Comparison of ENCODE assay signal across 1 cellular context in the genomic region with DNA sequence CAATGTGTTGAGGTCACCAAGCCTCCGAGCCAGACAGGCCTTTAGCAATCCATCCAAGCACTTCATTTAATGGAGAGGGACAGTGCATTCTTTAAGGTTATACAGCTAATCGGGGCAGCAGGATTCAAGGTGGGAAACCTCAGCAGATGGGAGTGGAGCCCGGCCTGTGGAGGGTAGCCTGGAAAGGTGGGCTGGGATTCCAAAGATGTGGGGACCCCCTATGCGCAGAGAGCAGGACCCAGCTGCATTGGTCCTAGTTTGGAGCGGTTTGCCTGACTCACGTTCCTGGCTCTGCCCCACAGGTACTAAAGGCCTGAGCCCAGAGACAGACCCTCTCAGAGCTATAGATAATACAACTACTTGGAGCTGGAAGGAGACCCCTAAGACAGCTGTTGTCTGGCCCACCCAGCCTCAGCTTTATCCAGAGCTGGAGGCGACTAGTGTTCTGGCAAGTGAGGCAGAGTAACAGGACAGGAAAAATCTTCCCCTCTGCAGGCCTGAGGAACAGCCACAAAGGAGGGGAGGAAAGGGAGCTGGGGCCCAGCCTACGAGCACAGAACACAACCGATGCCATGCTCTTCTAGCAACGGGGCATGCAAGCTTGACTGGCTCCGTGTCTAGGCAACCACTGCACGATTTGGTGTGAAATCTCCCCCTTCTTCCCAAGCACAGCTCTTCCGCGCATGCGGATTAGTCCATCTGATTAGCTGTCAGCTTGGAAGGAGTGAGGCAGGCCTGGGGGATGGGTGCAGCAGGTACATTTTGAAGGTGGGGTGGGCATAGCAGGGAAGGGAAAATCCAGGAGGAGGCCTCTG.
A peak's percentile ranks its signal among the peaks of the same experiment; 100 is the strongest.
TF ChIP-seq lines count a peak whose summit lies in the region.

No MANE protein-coding gene starts in this region.

TF ChIP-seq in HepG2, 621 proteins besides CTCF, POLR2A, EP300 and RAD21 (continued from another document and continues in another):
- TF ChIP-seq, protein P1, sequence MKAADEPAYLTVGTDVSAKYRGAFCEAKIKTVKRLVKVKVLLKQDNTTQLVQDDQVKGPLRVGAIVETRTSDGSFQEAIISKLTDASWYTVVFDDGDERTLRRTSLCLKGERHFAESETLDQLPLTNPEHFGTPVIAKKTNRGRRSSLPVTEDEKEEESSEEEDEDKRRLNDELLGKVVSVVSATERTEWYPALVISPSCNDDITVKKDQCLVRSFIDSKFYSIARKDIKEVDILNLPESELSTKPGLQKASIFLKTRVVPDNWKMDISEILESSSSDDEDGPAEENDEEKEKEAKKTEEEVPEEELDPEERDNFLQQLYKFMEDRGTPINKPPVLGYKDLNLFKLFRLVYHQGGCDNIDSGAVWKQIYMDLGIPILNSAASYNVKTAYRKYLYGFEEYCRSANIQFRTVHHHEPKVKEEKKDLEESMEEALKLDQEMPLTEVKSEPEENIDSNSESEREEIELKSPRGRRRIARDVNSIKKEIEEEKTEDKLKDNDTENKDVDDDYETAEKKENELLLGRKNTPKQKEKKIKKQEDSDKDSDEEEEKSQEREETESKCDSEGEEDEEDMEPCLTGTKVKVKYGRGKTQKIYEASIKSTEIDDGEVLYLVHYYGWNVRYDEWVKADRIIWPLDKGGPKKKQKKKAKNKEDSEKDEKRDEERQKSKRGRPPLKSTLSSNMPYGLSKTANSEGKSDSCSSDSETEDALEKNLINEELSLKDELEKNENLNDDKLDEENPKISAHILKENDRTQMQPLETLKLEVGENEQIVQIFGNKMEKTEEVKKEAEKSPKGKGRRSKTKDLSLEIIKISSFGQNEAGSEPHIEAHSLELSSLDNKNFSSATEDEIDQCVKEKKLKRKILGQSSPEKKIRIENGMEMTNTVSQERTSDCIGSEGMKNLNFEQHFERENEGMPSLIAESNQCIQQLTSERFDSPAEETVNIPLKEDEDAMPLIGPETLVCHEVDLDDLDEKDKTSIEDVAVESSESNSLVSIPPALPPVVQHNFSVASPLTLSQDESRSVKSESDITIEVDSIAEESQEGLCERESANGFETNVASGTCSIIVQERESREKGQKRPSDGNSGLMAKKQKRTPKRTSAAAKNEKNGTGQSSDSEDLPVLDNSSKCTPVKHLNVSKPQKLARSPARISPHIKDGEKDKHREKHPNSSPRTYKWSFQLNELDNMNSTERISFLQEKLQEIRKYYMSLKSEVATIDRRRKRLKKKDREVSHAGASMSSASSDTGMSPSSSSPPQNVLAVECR (CRISPR knock-in tag; IDR thresholded peaks at IDR 0.05; ENCODE audit: borderline replicate concordance) = no peak
- TF ChIP-seq GZF1 (CRISPR knock-in tag; IDR thresholded peaks at IDR 0.05) (no peak), DPF2 (CRISPR knock-in tag; IDR thresholded peaks at IDR 0.05; ENCODE audit: borderline replicate concordance, low read depth) (no peak), ZNF570 (CRISPR knock-in tag; IDR thresholded peaks at IDR 0.05; ENCODE audit: borderline replicate concordance) (no peak), PRPF4 (IDR thresholded peaks at IDR 0.05; ENCODE audit: low read depth, low read length, poor library complexity, severe bottlenecking) (no peak), CREB1 (IDR thresholded peaks at IDR 0.05) (no peak), CREB1 (CRISPR knock-in tag; IDR thresholded peaks at IDR 0.05) (no peak), RFX3 (CRISPR knock-in tag; IDR thresholded peaks at IDR 0.05) (no peak), KAT7 (CRISPR knock-in tag; IDR thresholded peaks at IDR 0.05; ENCODE audit: borderline replicate concordance) (no peak), ZZZ3 (CRISPR knock-in tag; IDR thresholded peaks at IDR 0.05; ENCODE audit: borderline replicate concordance) (no peak), ZNF562 (CRISPR knock-in tag; IDR thresholded peaks at IDR 0.05; ENCODE audit: borderline replicate concordance) (no peak), MEF2D (CRISPR knock-in tag; IDR thresholded peaks at IDR 0.05) (no peak), ZNF605 (CRISPR knock-in tag; IDR thresholded peaks at IDR 0.05) (no peak), NFE2 (CRISPR knock-in tag; IDR thresholded peaks at IDR 0.05) (no peak), ZNF576 (CRISPR knock-in tag; IDR thresholded peaks at IDR 0.05) (no peak), ZNF788 (CRISPR knock-in tag; IDR thresholded peaks at IDR 0.05; ENCODE audit: borderline replicate concordance) (no peak; the same call in 1 of the 2 replicates), ZNF337 (CRISPR knock-in tag; IDR thresholded peaks at IDR 0.05; ENCODE audit: borderline replicate concordance, low read depth) (no peak), PAX8 (CRISPR knock-in tag; IDR thresholded peaks at IDR 0.05; ENCODE audit: borderline replicate concordance) (no peak), FOXO4 (CRISPR knock-in tag; conservative IDR thresholded peaks at IDR 0.05) (0 out of 2 replicates have a peak, but pooled peaks have one; percentile 37), ZNF883 (CRISPR knock-in tag; IDR thresholded peaks at IDR 0.05; ENCODE audit: not compliant biosample characterization) (peak; percentile 32), AKAP8 (CRISPR knock-in tag; IDR thresholded peaks at IDR 0.05) (no peak), RELA (CRISPR knock-in tag; IDR thresholded peaks at IDR 0.05) (no peak), MAFG (CRISPR knock-in tag; IDR thresholded peaks at IDR 0.05) (no peak)
- TF ChIP-seq, protein P2, sequence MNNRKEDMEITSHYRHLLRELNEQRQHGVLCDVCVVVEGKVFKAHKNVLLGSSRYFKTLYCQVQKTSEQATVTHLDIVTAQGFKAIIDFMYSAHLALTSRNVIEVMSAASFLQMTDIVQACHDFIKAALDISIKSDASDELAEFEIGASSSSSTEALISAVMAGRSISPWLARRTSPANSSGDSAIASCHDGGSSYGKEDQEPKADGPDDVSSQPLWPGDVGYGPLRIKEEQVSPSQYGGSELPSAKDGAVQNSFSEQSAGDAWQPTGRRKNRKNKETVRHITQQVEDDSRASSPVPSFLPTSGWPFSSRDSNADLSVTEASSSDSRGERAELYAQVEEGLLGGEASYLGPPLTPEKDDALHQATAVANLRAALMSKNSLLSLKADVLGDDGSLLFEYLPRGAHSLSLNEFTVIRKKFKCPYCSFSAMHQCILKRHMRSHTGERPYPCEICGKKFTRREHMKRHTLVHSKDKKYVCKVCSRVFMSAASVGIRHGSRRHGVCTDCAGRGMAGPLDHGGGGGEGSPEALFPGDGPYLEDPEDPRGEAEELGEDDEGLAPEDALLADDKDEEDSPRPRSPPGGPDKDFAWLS (CRISPR knock-in tag; IDR thresholded peaks at IDR 0.05; ENCODE audit: borderline replicate concordance) = no peak
- TF ChIP-seq, protein P3, sequence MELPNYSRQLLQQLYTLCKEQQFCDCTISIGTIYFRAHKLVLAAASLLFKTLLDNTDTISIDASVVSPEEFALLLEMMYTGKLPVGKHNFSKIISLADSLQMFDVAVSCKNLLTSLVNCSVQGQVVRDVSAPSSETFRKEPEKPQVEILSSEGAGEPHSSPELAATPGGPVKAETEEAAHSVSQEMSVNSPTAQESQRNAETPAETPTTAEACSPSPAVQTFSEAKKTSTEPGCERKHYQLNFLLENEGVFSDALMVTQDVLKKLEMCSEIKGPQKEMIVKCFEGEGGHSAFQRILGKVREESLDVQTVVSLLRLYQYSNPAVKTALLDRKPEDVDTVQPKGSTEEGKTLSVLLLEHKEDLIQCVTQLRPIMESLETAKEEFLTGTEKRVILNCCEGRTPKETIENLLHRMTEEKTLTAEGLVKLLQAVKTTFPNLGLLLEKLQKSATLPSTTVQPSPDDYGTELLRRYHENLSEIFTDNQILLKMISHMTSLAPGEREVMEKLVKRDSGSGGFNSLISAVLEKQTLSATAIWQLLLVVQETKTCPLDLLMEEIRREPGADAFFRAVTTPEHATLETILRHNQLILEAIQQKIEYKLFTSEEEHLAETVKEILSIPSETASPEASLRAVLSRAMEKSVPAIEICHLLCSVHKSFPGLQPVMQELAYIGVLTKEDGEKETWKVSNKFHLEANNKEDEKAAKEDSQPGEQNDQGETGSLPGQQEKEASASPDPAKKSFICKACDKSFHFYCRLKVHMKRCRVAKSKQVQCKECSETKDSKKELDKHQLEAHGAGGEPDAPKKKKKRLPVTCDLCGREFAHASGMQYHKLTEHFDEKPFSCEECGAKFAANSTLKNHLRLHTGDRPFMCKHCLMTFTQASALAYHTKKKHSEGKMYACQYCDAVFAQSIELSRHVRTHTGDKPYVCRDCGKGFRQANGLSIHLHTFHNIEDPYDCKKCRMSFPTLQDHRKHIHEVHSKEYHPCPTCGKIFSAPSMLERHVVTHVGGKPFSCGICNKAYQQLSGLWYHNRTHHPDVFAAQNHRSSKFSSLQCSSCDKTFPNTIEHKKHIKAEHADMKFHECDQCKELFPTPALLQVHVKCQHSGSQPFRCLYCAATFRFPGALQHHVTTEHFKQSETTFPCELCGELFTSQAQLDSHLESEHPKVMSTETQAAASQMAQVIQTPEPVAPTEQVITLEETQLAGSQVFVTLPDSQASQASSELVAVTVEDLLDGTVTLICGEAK (IDR thresholded peaks at IDR 0.05) = no peak
- TF ChIP-seq, protein P3 (CRISPR knock-in tag; IDR thresholded peaks at IDR 0.05) = 0 out of 2 replicates have a peak, but pooled peaks have one; percentile 58
